In genomic region chr1:6545276-6545934, GRCh38 we compare ENCODE assay signal across 1 cellular context.
TF ChIP-seq lines count a peak whose summit lies in the region.

No MANE protein-coding gene starts in this region.

TF ChIP-seq in SK-N-SH, 30 proteins besides CTCF, POLR2A, EP300 and RAD21 (continued from another document):
- TF ChIP-seq, protein P1, sequence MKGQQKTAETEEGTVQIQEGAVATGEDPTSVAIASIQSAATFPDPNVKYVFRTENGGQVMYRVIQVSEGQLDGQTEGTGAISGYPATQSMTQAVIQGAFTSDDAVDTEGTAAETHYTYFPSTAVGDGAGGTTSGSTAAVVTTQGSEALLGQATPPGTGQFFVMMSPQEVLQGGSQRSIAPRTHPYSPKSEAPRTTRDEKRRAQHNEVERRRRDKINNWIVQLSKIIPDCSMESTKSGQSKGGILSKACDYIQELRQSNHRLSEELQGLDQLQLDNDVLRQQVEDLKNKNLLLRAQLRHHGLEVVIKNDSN (IDR thresholded peaks at IDR 0.05; ENCODE audit: borderline replicate concordance, low read depth), result no peak
- TF ChIP-seq REST (IDR thresholded peaks at IDR 0.05; ENCODE audit: low read depth, low read length), result no peak
- no peak for TF ChIP-seq CHD2 (IDR thresholded peaks at IDR 0.05; ENCODE audit: low read length, partially characterized antibody)
- no peak for TF ChIP-seq PBX3 (IDR thresholded peaks at IDR 0.05)
- no peak for TF ChIP-seq RFX5 (IDR thresholded peaks at IDR 0.05; ENCODE audit: low read length)
- no peak for TF ChIP-seq GABPA (IDR thresholded peaks at IDR 0.05; ENCODE audit: low read depth)
- no peak for TF ChIP-seq MXI1 (IDR thresholded peaks at IDR 0.05; ENCODE audit: low read depth, low read length)
- TF ChIP-seq TCF12 (IDR thresholded peaks at IDR 0.05), result no peak
- TF ChIP-seq YY1 (IDR thresholded peaks at IDR 0.05; ENCODE audit: low read depth), result no peak
- TF ChIP-seq TAF1 (IDR thresholded peaks at IDR 0.05; ENCODE audit: borderline replicate concordance, low read depth, low read length), result no peak
- TF ChIP-seq SMC3 (IDR thresholded peaks at IDR 0.05; ENCODE audit: low read depth, low read length), result no peak
- TF ChIP-seq EZH2phosphoT487 (IDR thresholded peaks at IDR 0.05; ENCODE audit: borderline replicate concordance, low read depth), result no peak
- no peak for TF ChIP-seq POLR2AphosphoS5 (IDR thresholded peaks at IDR 0.05; ENCODE audit: low read depth, low read length)
- TF ChIP-seq FOXJ3 (CRISPR knock-in tag; IDR thresholded peaks at IDR 0.05), result no peak
- TF ChIP-seq SIN3A (IDR thresholded peaks at IDR 0.05; ENCODE audit: borderline replicate concordance, low read depth, low read length), result no peak
- TF ChIP-seq NFIC (IDR thresholded peaks at IDR 0.05; ENCODE audit: borderline replicate concordance), result no peak
- TF ChIP-seq TEAD4 (IDR thresholded peaks at IDR 0.05; ENCODE audit: borderline replicate concordance, insufficient read depth), result no peak
- no peak for TF ChIP-seq NRF1 (IDR thresholded peaks at IDR 0.05; ENCODE audit: low read depth, low read length)
TF ChIP-seq in SK-N-SH: peak in this region for 0.
